Comparison of ENCODE assay signal across 9 cellular contexts in genomic region chr12:32483499-32483898, GRCh38.
DNase-seq lines count a peak whose midpoint lies in the region; ATAC-seq, FAIRE-seq and TF ChIP-seq lines count a peak whose summit lies in the region.
"Had no signal": no experiment of that assay in that cellular context is flagged by ENCODE, and none has a peak within 500 bp of the region (broad histone marks: within the 10 kb centered on the region; RNA-seq: fewer than 3 reads in every experiment).

No MANE protein-coding gene starts in this region.

- H3K9me3 Mint-ChIP-seq in stimulated activated naive B cell treated with anti-CD40 and anti-IgM and Interleukin-4, amounts not matched to agents 10 μg/mL and 1 μg/mL and 100 μg/mL, for 72 hours: no peaks in the 10 kb centered on the region
- no peaks in the 10 kb centered on the region for H3K9me3 Mint-ChIP-seq in endothelial cell (ENCODE audit: unreplicated experiment)

- peaks cover 30% of the 10 kb centered on the region for H3K4me1 ChIP-seq in KMS-11 (ENCODE audit: low read depth, poor library complexity, severe bottlenecking)

- ATAC-seq in stimulated activated naive B cell treated with anti-CD40 and anti-IgM and Interleukin-4, amounts not matched to agents 10 μg/mL and 1 μg/mL and 100 μg/mL, for 72 hours (replicated peaks): peak; percentile 36 to 43
- ATAC-seq in HG03196 (IDR thresholded peaks at IDR 0.05; ENCODE audit: unreplicated experiment) (no peak), HG03097 (IDR thresholded peaks at IDR 0.05; ENCODE audit: low FRiP score, unreplicated experiment) (no peak)
- ATAC-seq: T-helper 17 cell had no signal

- peak overlapping the region; percentile 51 for H3K27ac ChIP-seq in KMS-11

- no peak overlapping the region for H3K27ac Mint-ChIP-seq in stimulated activated naive B cell treated with anti-CD40 and anti-IgM and Interleukin-4, amounts not matched to agents 10 μg/mL and 1 μg/mL and 100 μg/mL, for 72 hours
- H3K27ac Mint-ChIP-seq in endothelial cell (ENCODE audit: unreplicated experiment): no peak overlapping the region
- H3K27ac Mint-ChIP-seq: T-helper 17 cell had no signal

- H3K4me1 Mint-ChIP-seq in stimulated activated naive B cell treated with anti-CD40 and anti-IgM and Interleukin-4, amounts not matched to agents 10 μg/mL and 1 μg/mL and 100 μg/mL, for 72 hours: peaks cover 10 to 32% of the 10 kb centered on the region in 2 donors
- peaks cover 14% of the 10 kb centered on the region for H3K4me1 Mint-ChIP-seq in endothelial cell (ENCODE audit: unreplicated experiment)
- H3K4me1 Mint-ChIP-seq: T-helper 17 cell had no signal

- in situ Hi-C loops in SK-MEL-5 (cut with HindIII; ENCODE audit: low pct_unique_long_range_greater_than_20kb, low sequenced_read_pairs): no loop called here

- no peaks in the 10 kb centered on the region for H3K36me3 ChIP-seq in KMS-11 (ENCODE audit: insufficient read depth)

- H3K9ac ChIP-seq in KMS-11: peak overlapping the region; percentile 15; the same call in 1 of the 2 replicates

- H3K4me3 Mint-ChIP-seq in stimulated activated naive B cell treated with anti-CD40 and anti-IgM and Interleukin-4, amounts not matched to agents 10 μg/mL and 1 μg/mL and 100 μg/mL, for 72 hours: no peak overlapping the region
- H3K4me3 Mint-ChIP-seq in endothelial cell (ENCODE audit: unreplicated experiment): no peak overlapping the region
- H3K4me3 Mint-ChIP-seq: T-helper 17 cell had no signal

- H3K27me3 Mint-ChIP-seq in stimulated activated naive B cell treated with anti-CD40 and anti-IgM and Interleukin-4, amounts not matched to agents 10 μg/mL and 1 μg/mL and 100 μg/mL, for 72 hours: no peaks in the 10 kb centered on the region
- H3K27me3 Mint-ChIP-seq in endothelial cell (ENCODE audit: unreplicated experiment): no peaks in the 10 kb centered on the region

- H3K79me2 ChIP-seq in KMS-11 (ENCODE audit: insufficient read depth, low read depth): no peaks in the 10 kb centered on the region

- no peaks in the 10 kb centered on the region for H3K27me3 ChIP-seq in KMS-11 (ENCODE audit: insufficient read depth, low read depth)

- DNase-seq in SK-MEL-5 (ENCODE audit: low read depth, low spot score) (peak; percentile 21), endothelial cell (ENCODE audit: low spot score) (no peak)
- no peak for DNase-seq in stimulated activated naive B cell treated with anti-CD40 and anti-IgM and Interleukin-4, amounts not matched to agents 10 μg/mL and 1 μg/mL and 100 μg/mL, for 72 hours
- DNase-seq: DMS79 treated with DMSO at 0.1 percent for 48 hours, T-helper 17 cell had no signal

- peak; percentile 27 for FAIRE-seq in islet of Langerhans (lab: Jason Lieb, UNC)

- H3K4me3 ChIP-seq in KMS-11 (IDR thresholded peaks at IDR 0.05; ENCODE audit: insufficient read depth, low read depth, low read length): no peak overlapping the region

- H3K36me3 Mint-ChIP-seq in stimulated activated naive B cell treated with anti-CD40 and anti-IgM and Interleukin-4, amounts not matched to agents 10 μg/mL and 1 μg/mL and 100 μg/mL, for 72 hours: no peaks in the 10 kb centered on the region
- no peaks in the 10 kb centered on the region for H3K36me3 Mint-ChIP-seq in endothelial cell (ENCODE audit: low read depth, unreplicated experiment)

- no peak for TF ChIP-seq CTCF in KMS-11 (conservative IDR thresholded peaks at IDR 0.05; ENCODE audit: low read depth, low read length)
- TF ChIP-seq CTCF in endothelial cell (IDR thresholded peaks at IDR 0.05; ENCODE audit: unreplicated experiment): no peak

- H2AFZ ChIP-seq in KMS-11 (ENCODE audit: low read depth): peak overlapping the region; percentile 62; the same call in 1 of the 2 replicates

- no peaks in the 10 kb centered on the region for H4K20me1 ChIP-seq in KMS-11 (ENCODE audit: insufficient read depth)

- H3K4me2 ChIP-seq in KMS-11: peak overlapping the region; percentile 60

Comparison
In these comparisons a context has a peak if more than half of its experiments do, and no peak if none do; other contexts are left out.
1. ATAC-seq: peak in stimulated activated naive B cell treated with anti-CD40 and anti-IgM and Interleukin-4, amounts not matched to agents 10 μg/mL and 1 μg/mL and 100 μg/mL, for 72 hours (2 of 2); none in HG03196 (single experiment) and HG03097 (single experiment).